ENCODE assay signal across 29 cellular contexts in the genomic region with DNA sequence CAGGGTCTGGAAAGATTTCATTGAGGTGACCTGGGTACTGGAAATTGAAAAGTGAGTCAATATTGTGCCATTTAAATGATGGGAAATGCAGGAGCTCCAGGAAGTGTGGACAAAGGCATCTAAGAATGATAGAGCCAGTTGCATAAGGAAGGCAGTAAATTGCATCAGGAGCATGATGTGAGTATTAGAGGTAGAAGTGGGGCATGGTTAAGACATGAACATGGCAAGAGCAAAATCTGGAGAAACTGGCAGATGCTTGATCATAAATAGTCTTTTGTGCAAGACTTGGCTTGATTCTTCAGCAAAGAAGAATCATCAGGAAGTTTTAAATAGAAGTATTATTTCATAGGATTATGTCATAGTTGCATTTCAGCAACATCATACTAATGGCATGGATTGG.
"Had no signal": no experiment of that assay in that cellular context is flagged by ENCODE, and none has a peak within 500 bp of the region (broad histone marks: within the 10 kb centered on the region; RNA-seq: fewer than 3 reads in every experiment).

No MANE protein-coding gene starts in this region.

- H3K27me3 ChIP-seq: adrenal gland, ascending aorta, esophagus muscularis mucosa, neutrophil, testis, transverse colon had no signal

- H3K36me3 Mint-ChIP-seq: activated naive CD8-positive, alpha-beta T cell treated with anti-CD3 and anti-CD28 coated beads for 36 hours; brain had no signal

- H3K9me3 ChIP-seq: adrenal gland, ascending aorta, esophagus muscularis mucosa, left ventricle myocardium inferior, neutrophil, testis, transverse colon had no signal

- H3K27me3 Mint-ChIP-seq: brain had no signal

- H3K4me3 ChIP-seq: adrenal gland, ascending aorta, esophagus muscularis mucosa, left ventricle myocardium inferior, skin epidermis, testis, transverse colon had no signal

- ATAC-seq: activated CD4-positive, CD25-positive, alpha-beta regulatory T cell treated with anti-CD3 and anti-CD28 coated beads, Interleukin-2, amount 50 U/mL, for 24 hours; effector memory CD8-positive, alpha-beta T cell; sciatic nerve; stimulated activated naive CD8-positive, alpha-beta T cell treated with anti-CD3 and anti-CD28 coated beads, Interleukin-15, Interleukin-2, amounts not matched to agents 100 U/mL and 50 U/mL, for 24 hours had no signal

- H3K4me1 Mint-ChIP-seq: activated naive CD8-positive, alpha-beta T cell treated with anti-CD3 and anti-CD28 coated beads for 36 hours; nephron progenitor cell had no signal

- H3K9me3 Mint-ChIP-seq: activated naive CD4-positive, alpha-beta T cell treated with anti-CD3 and anti-CD28 coated beads for 36 hours; activated T-helper 1 cell treated with anti-CD3 and anti-CD28 coated beads, Interleukin-12 subunit alpha, Interleukin-12 subunit beta, Interleukin-2, Interleukin-4 antibody, amounts not matched to agents 30 ng/mL and 10 ng/mL and 1 ng/mL, durations not matched to agents 14 hours and 24 hours and 36 hours; T-helper 2 cell treated with Interferon-gamma antibody and Interleukin-4, amounts not matched to agents 5 μg/mL and 100 μg/mL, for 36 hours had no signal

- DNase-seq: activated CD4-positive, alpha-beta T cell treated with anti-CD3 and anti-CD28 coated beads for 48 hours; activated CD4-positive, alpha-beta T cell treated with anti-CD3 and anti-CD28 coated beads, Interleukin-2, amount 50 U/mL, for 48 hours; activated CD8-positive, alpha-beta memory T cell treated with anti-CD3 and anti-CD28 coated beads for 24 hours; activated effector memory CD4-positive, alpha-beta T cell treated with anti-CD3 and anti-CD28 coated beads, Interleukin-2, amount 50 U/mL, for 16 hours; activated naive CD4-positive, alpha-beta T cell treated with anti-CD3 and anti-CD28 coated beads for 36 hours; activated naive CD8-positive, alpha-beta T cell treated with anti-CD3 and anti-CD28 coated beads for 36 hours; activated T-cell treated with anti-CD3 and anti-CD28 coated beads, Interleukin-2, amount 50 U/mL, for 1 hour; adrenal gland; caudate nucleus; cortex of kidney; effector memory CD8-positive, alpha-beta T cell; left ventricle myocardium inferior; nephron progenitor cell; stimulated activated CD4-positive, alpha-beta T cell treated with anti-CD3 and anti-CD28 coated beads, Interleukin-12 subunit alpha, Interleukin-12 subunit beta, amount 100 ng/mL, for 4 hours; stimulated activated CD4-positive, alpha-beta T cell treated with anti-CD3 and anti-CD28 coated beads, Interleukin-4, amount 100 ng/mL, for 1 hour; stimulated activated naive CD8-positive, alpha-beta T cell treated with anti-CD3 and anti-CD28 coated beads, Interleukin-15, Interleukin-2, amounts not matched to agents 100 U/mL and 50 U/mL, for 24 hours; T-helper 1 cell; testis; transverse colon had no signal

- H3K4me3 Mint-ChIP-seq: activated naive CD4-positive, alpha-beta T cell treated with anti-CD3 and anti-CD28 coated beads for 36 hours; activated naive CD8-positive, alpha-beta T cell treated with anti-CD3 and anti-CD28 coated beads for 36 hours; activated T-helper 1 cell treated with anti-CD3 and anti-CD28 coated beads, Interleukin-12 subunit alpha, Interleukin-12 subunit beta, Interleukin-2, Interleukin-4 antibody, amounts not matched to agents 30 ng/mL and 10 ng/mL and 1 ng/mL, durations not matched to agents 14 hours and 24 hours and 36 hours; brain; effector memory CD8-positive, alpha-beta T cell; nephron progenitor cell; T-helper 2 cell treated with Interferon-gamma antibody and Interleukin-4, amounts not matched to agents 5 μg/mL and 100 μg/mL, for 36 hours had no signal

- H3K4me1 ChIP-seq: adrenal gland, ascending aorta, left ventricle myocardium inferior, testis, transverse colon had no signal

- H3K36me3 ChIP-seq: adrenal gland, ascending aorta, esophagus muscularis mucosa, left ventricle myocardium inferior, neutrophil, transverse colon had no signal

- H3K27ac Mint-ChIP-seq: activated naive CD4-positive, alpha-beta T cell treated with anti-CD3 and anti-CD28 coated beads for 36 hours; activated naive CD8-positive, alpha-beta T cell treated with anti-CD3 and anti-CD28 coated beads for 36 hours; activated T-helper 1 cell treated with anti-CD3 and anti-CD28 coated beads, Interleukin-12 subunit alpha, Interleukin-12 subunit beta, Interleukin-2, Interleukin-4 antibody, amounts not matched to agents 30 ng/mL and 10 ng/mL and 1 ng/mL, durations not matched to agents 14 hours and 24 hours and 36 hours; brain; effector memory CD8-positive, alpha-beta T cell; nephron progenitor cell; T-helper 2 cell treated with Interferon-gamma antibody and Interleukin-4, amounts not matched to agents 5 μg/mL and 100 μg/mL, for 36 hours had no signal

- H3K27ac ChIP-seq: adrenal gland, ascending aorta, esophagus muscularis mucosa, left ventricle myocardium inferior, neutrophil, skin epidermis, testis, transverse colon, VCaP had no signal
